ENCODE assay signal across 1 cellular context in the genomic region with DNA sequence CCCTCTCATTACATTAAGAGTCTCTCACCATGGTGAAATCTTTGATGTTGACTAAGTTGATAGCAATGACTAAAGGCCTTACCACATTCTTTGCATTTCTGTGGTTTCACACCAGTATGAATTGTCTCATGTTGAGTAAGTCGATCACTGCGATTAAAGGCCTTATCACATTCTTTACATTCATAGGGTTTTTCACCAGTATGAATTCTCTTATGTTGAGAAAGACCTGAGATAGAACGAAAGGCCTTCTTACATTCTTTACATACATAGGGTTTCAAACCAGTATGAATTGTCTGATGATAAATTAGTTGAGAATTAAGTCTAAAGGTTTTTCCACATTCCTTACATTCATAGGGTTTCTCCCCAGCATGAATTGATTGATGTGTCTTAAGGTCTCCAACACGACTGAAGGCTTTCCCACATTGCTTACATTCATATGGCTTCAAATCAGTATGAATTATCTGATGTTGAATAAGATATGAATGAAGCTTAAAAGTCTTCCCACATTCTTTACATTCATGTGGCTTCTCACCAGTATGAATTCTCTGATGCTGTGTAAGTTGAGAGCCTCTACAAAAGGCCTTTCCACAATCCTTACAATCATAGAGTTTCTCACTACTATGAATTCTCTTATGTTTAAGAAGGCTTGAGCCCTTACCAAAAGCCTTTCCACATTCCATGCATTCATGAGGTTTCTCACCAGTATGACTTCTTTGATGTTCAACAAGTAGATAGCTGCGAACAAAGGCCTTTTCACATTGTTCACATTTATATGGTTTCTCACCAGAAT.
TF ChIP-seq lines count a peak whose summit lies in the region.

No MANE protein-coding gene starts in this region.

TF ChIP-seq in endothelial cell of umbilical vein, 7 proteins besides CTCF, POLR2A, EP300 and RAD21:
- TF ChIP-seq EZH2 (IDR thresholded peaks at IDR 0.05; ENCODE audit: borderline replicate concordance, low read depth, low read length, severe bottlenecking) (no peak), POLR2AphosphoS5 (IDR thresholded peaks at IDR 0.05; ENCODE audit: insufficient read depth, low read depth, low read length) (no peak), GATA2 (IDR thresholded peaks at IDR 0.05; ENCODE audit: insufficient read depth, insufficient read length, low read depth, low read length) (no peak), JUN (IDR thresholded peaks at IDR 0.05; ENCODE audit: borderline replicate concordance, insufficient read depth, insufficient read length, low read depth) (no peak), FOS (IDR thresholded peaks at IDR 0.05; ENCODE audit: borderline replicate concordance, insufficient read depth, low read length) (no peak), MAX (IDR thresholded peaks at IDR 0.05; ENCODE audit: insufficient read depth, insufficient read length) (no peak), MYC (IDR thresholded peaks at IDR 0.05; ENCODE audit: low read depth, low read length) (no peak)
